ENCODE assay signal across 17 cellular contexts in the genomic region with DNA sequence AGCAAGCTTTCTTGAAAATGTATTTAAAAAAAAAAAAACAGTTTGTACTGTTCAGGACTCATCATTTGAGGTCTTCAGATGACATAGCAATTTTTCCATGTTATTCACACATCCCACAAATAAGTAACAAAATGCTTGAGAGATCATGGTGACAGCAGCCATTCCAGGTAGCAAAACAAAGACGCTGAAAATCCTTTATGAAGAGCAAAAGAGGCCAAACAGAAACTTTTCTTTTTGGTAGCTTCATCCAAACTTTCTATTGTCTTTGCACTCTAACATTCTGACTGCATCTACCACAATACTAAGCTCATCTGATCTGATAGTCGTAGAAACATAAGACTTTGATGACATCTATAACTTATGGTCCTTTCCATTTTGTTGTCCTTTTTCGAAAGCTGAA.
A peak's percentile ranks its signal among the peaks of the same experiment; 100 is the strongest.
DNase-seq lines count a peak whose midpoint lies in the region; ATAC-seq, FAIRE-seq and TF ChIP-seq lines count a peak whose summit lies in the region.
"Had no signal": no experiment of that assay in that cellular context is flagged by ENCODE, and none has a peak within 500 bp of the region (broad histone marks: within the 10 kb centered on the region; RNA-seq: fewer than 3 reads in every experiment).

No MANE protein-coding gene starts in this region.

- H3K27ac ChIP-seq in endothelial cell of umbilical vein (ENCODE audit: insufficient read depth, low read depth, low read length) (peak overlapping the region; percentile 32), tibial artery (peak overlapping the region; percentile 47 to 58), lower lobe of right lung (no peak overlapping the region)
- H3K27ac ChIP-seq: upper lobe of right lung had no signal

- dilution Hi-C loops in endothelial cell of umbilical vein (cut with MboI; ENCODE audit: extremely low pct_ligation_motif_present, low sequenced_read_pairs) = no loop called here

- FAIRE-seq in endothelial cell of umbilical vein (lab: Jason Lieb, UNC) = no peak
- FAIRE-seq: bronchial epithelial cell had no signal

- BruUV-seq in endothelial cell of umbilical vein (replicated peaks; lab: Mats Ljungman, UMichigan) = no TSS peak

- H4K20me1 ChIP-seq in endothelial cell of umbilical vein (replicated peaks; ENCODE audit: control insufficient read depth, extremely low read depth, insufficient read depth, low read length) = no peaks in the 10 kb centered on the region

- H3K36me3 ChIP-seq in endothelial cell of umbilical vein (ENCODE audit: control insufficient read depth in 2 of 2, extremely low read depth in 1 of 2, insufficient read depth in 2 of 2, low read length in 2 of 2) (peaks cover 0 to 2% of the 10 kb centered on the region in 2 experiments), tibial artery (no peaks in the 10 kb centered on the region), lower lobe of right lung (no peaks in the 10 kb centered on the region)

- H3K27me3 ChIP-seq in endothelial cell of umbilical vein (ENCODE audit: control insufficient read depth in 2 of 2, insufficient read depth in 2 of 2, low read length in 2 of 2) = no peaks in the 10 kb centered on the region
- H3K27me3 ChIP-seq in tibial artery = no peaks in the 10 kb centered on the region
- H3K27me3 ChIP-seq in lower lobe of right lung (ENCODE audit: low read depth) = no peaks in the 10 kb centered on the region
- H3K27me3 ChIP-seq: upper lobe of right lung had no signal

- peaks cover 6% of the 10 kb centered on the region for H3K27me3 Mint-ChIP-seq in activated T-cell treated with anti-CD3 and anti-CD28 coated beads, Interleukin-2, amount 50 U/mL, for 72 hours (ENCODE audit: low read depth)
- H3K27me3 Mint-ChIP-seq in activated T-cell treated with anti-CD3 and anti-CD28 coated beads, Interleukin-2, amount 50 U/mL, for 24 hours = peaks cover 3% of the 10 kb centered on the region
- H3K27me3 Mint-ChIP-seq in naive B cell = no peaks in the 10 kb centered on the region

- H3K4me1 Mint-ChIP-seq in activated T-cell treated with anti-CD3 and anti-CD28 coated beads, Interleukin-2, amount 50 U/mL, for 72 hours (ENCODE audit: low read depth) = no peaks in the 10 kb centered on the region
- H3K4me1 Mint-ChIP-seq in activated T-cell treated with anti-CD3 and anti-CD28 coated beads, Interleukin-2, amount 50 U/mL, for 24 hours (ENCODE audit: low read depth) = peaks cover 11% of the 10 kb centered on the region
- peaks cover 47 to 85% (median 65%) of the 10 kb centered on the region in 3 donors for H3K4me1 Mint-ChIP-seq in naive B cell

- TF ChIP-seq POLR2A in endothelial cell of umbilical vein (IDR thresholded peaks at IDR 0.05; ENCODE audit: low read depth, low read length) = no peak

- H3K79me2 ChIP-seq in endothelial cell of umbilical vein (ENCODE audit: control insufficient read depth, insufficient read depth, low read length) = peaks cover 8% of the 10 kb centered on the region

- H3K4me3 ChIP-seq in endothelial cell of umbilical vein (replicated peaks in 1 of 3; ENCODE audit: insufficient read depth in 1 of 3, low read depth in 1 of 3, low read length in 3 of 3) (peak overlapping the region in 1 of 3 experiments; percentile 37), tibial artery (peak overlapping the region in 1 of 2 donors; percentile 10), lower lobe of right lung (no peak overlapping the region)
- H3K4me3 ChIP-seq: upper lobe of right lung had no signal

- no peak overlapping the region for H2AFZ ChIP-seq in endothelial cell of umbilical vein (ENCODE audit: low read depth, low read length)

- H3K9me3 Mint-ChIP-seq in activated T-cell treated with anti-CD3 and anti-CD28 coated beads, Interleukin-2, amount 50 U/mL, for 72 hours = no peaks in the 10 kb centered on the region
- no peaks in the 10 kb centered on the region for H3K9me3 Mint-ChIP-seq in activated T-cell treated with anti-CD3 and anti-CD28 coated beads, Interleukin-2, amount 50 U/mL, for 24 hours
- H3K9me3 Mint-ChIP-seq in naive B cell = no peaks in the 10 kb centered on the region

- peak overlapping the region; percentile 61 for H3K9ac ChIP-seq in endothelial cell of umbilical vein (replicated peaks; ENCODE audit: extremely low read depth, insufficient read depth, low read length)

- peaks cover 2% of the 10 kb centered on the region in 2 donors for H3K36me3 Mint-ChIP-seq in activated T-cell treated with anti-CD3 and anti-CD28 coated beads, Interleukin-2, amount 50 U/mL, for 72 hours (ENCODE audit: insufficient read depth in 2 of 2)
- H3K36me3 Mint-ChIP-seq in activated T-cell treated with anti-CD3 and anti-CD28 coated beads, Interleukin-2, amount 50 U/mL, for 24 hours (ENCODE audit: low read depth) = no peaks in the 10 kb centered on the region
- peaks cover 0 to 3% of the 10 kb centered on the region in 2 donors for H3K36me3 Mint-ChIP-seq in naive B cell

- no peak overlapping the region for H3K4me3 Mint-ChIP-seq in activated T-cell treated with anti-CD3 and anti-CD28 coated beads, Interleukin-2, amount 50 U/mL, for 72 hours
- no peak overlapping the region for H3K4me3 Mint-ChIP-seq in activated T-cell treated with anti-CD3 and anti-CD28 coated beads, Interleukin-2, amount 50 U/mL, for 24 hours
- no peak overlapping the region for H3K4me3 Mint-ChIP-seq in naive B cell
- H3K4me3 Mint-ChIP-seq: activated CD8-positive, alpha-beta T cell treated with anti-CD3 and anti-CD28 coated beads, Interleukin-2, amount 10 ng/mL, durations not matched to agents 7 days and 5 days had no signal

- DNase-seq in activated T-cell treated with anti-CD3 and anti-CD28 coated beads, Interleukin-2, amount 50 U/mL, for 72 hours = no peak
- no peak for DNase-seq in activated T-cell treated with anti-CD3 and anti-CD28 coated beads, Interleukin-2, amount 50 U/mL, for 24 hours
- DNase-seq in endothelial cell of umbilical vein (ENCODE audit: low read depth, low spot score) (peak; percentile 58), naive B cell (no peak), tibial artery (no peak), NCI-H2081 (lab: John Stamatoyannopoulos, UW) (no peak), lower lobe of right lung (no peak)
- DNase-seq: activated CD8-positive, alpha-beta T cell treated with anti-CD3 and anti-CD28 coated beads, Interleukin-2, amount 10 ng/mL, durations not matched to agents 7 days and 5 days; activated gamma-delta T cell; Calu3; NCI-H1417 treated with DMSO at 0.1 percent for 48 hours; NCI-H526; stimulated activated CD4-positive, alpha-beta T cell treated with anti-CD3 and anti-CD28 coated beads, Interleukin-12 subunit alpha, Interleukin-12 subunit beta, amount 100 ng/mL, for 4 hours; T1000; upper lobe of right lung had no signal

- H3K4me1 ChIP-seq in endothelial cell of umbilical vein (ENCODE audit: control insufficient read depth, extremely low read depth, insufficient read depth, low read length) = peaks cover 12% of the 10 kb centered on the region
- peaks cover 0 to 94% (median 24%) of the 10 kb centered on the region in 4 donors for H3K4me1 ChIP-seq in tibial artery
- H3K4me1 ChIP-seq in lower lobe of right lung = peaks cover 53% of the 10 kb centered on the region

- no peak for TF ChIP-seq CTCF in endothelial cell of umbilical vein (IDR thresholded peaks at IDR 0.05; ENCODE audit: extremely low read depth in 1 of 2, insufficient read depth in 1 of 2, low read depth in 1 of 2, low read length in 2 of 2)
- no peak for TF ChIP-seq CTCF in tibial artery (IDR thresholded peaks at IDR 0.05)
- no peak for TF ChIP-seq CTCF in lower lobe of right lung (IDR thresholded peaks at IDR 0.05)

- CTCF ChIA-PET in endothelial cell of umbilical vein (lab: Charles Lee) = interaction anchor here (1.2 to 2.4 kb wide), 2 partner anchors 9 to 10 kb away, joined by 8 to 12 read pairs; no protein-coding TSS in a partner anchor

- H3K9me3 ChIP-seq in endothelial cell of umbilical vein (replicated peaks; ENCODE audit: control insufficient read depth, insufficient read depth, low read length) = no peaks in the 10 kb centered on the region
- H3K9me3 ChIP-seq in tibial artery = no peaks in the 10 kb centered on the region
- H3K9me3 ChIP-seq in lower lobe of right lung = no peaks in the 10 kb centered on the region
- H3K9me3 ChIP-seq: upper lobe of right lung had no signal

- POLR2A ChIA-PET in endothelial cell of umbilical vein (lab: Charles Lee) = no interaction called here

- intact Hi-C loops in endothelial cell of umbilical vein (cut with micrococcal nuclease) (no loop called here), tibial artery (cut with DNase I; ENCODE audit: low total_unique reads) (loop anchor here (10.0 kb wide), 1 partner anchor 89 kb away; no protein-coding TSS in a partner anchor), lower lobe of right lung (cut with DNase I) (no loop called here)

- ATAC-seq in activated T-cell treated with anti-CD3 and anti-CD28 coated beads, Interleukin-2, amount 50 U/mL, for 72 hours (replicated peaks in 1 of 2) = no peak
- ATAC-seq in naive B cell (ENCODE audit: low read depth in 2 of 2) (no peak), lower lobe of right lung (no peak), HG03097 (IDR thresholded peaks at IDR 0.05; ENCODE audit: low FRiP score, unreplicated experiment) (no peak)
- ATAC-seq: activated CD8-positive, alpha-beta T cell treated with anti-CD3 and anti-CD28 coated beads, Interleukin-2, amount 10 ng/mL, durations not matched to agents 7 days and 5 days; upper lobe of right lung had no signal

- H3K9me1 ChIP-seq in endothelial cell of umbilical vein (replicated peaks; ENCODE audit: control insufficient read depth, extremely low read depth, insufficient read depth, low read length) = no peaks in the 10 kb centered on the region

- peak overlapping the region; percentile 11 for H3K27ac Mint-ChIP-seq in activated T-cell treated with anti-CD3 and anti-CD28 coated beads, Interleukin-2, amount 50 U/mL, for 72 hours
- no peak overlapping the region for H3K27ac Mint-ChIP-seq in activated T-cell treated with anti-CD3 and anti-CD28 coated beads, Interleukin-2, amount 50 U/mL, for 24 hours
- H3K27ac Mint-ChIP-seq in naive B cell = peak overlapping the region in 4 of 6 donors; percentile 31 to 88 (median 38)
- H3K27ac Mint-ChIP-seq: activated CD8-positive, alpha-beta T cell treated with anti-CD3 and anti-CD28 coated beads, Interleukin-2, amount 10 ng/mL, durations not matched to agents 7 days and 5 days had no signal

- H3K4me2 ChIP-seq in endothelial cell of umbilical vein (ENCODE audit: insufficient read depth, low read length) = peak overlapping the region; percentile 83

TF ChIP-seq in endothelial cell of umbilical vein, 7 proteins besides CTCF, POLR2A, EP300 and RAD21 (continues in another document):
- TF ChIP-seq MYC (IDR thresholded peaks at IDR 0.05; ENCODE audit: low read depth, low read length) (no peak), POLR2AphosphoS5 (IDR thresholded peaks at IDR 0.05; ENCODE audit: insufficient read depth, low read depth, low read length) (no peak), GATA2 (IDR thresholded peaks at IDR 0.05; ENCODE audit: insufficient read depth, insufficient read length, low read depth, low read length) (no peak), JUN (IDR thresholded peaks at IDR 0.05; ENCODE audit: borderline replicate concordance, insufficient read depth, insufficient read length, low read depth) (no peak), FOS (IDR thresholded peaks at IDR 0.05; ENCODE audit: borderline replicate concordance, insufficient read depth, low read length) (no peak)
